14 cellular contexts compared by ENCODE assay signal in the genomic region with DNA sequence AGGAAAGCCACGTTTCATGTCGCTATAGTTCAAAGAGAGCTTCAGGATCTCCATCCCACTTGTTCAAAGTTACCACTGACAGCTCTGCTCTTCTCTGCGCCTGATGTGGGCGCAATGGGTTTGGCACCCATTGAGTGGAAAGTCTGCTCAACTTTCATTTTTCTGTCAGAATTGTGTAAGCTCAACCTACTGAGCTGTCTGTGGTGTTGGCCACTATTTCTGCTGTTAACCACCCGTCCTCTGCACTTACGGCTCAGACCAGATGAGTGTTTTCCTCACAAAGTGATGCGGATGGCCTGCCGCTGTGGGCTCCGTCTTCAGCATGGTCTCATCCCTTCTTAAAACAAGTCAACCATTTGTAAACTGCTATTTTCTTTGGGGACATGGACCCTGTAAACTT.
DNase-seq lines count a peak whose midpoint lies in the region; ATAC-seq lines count a peak whose summit lies in the region.
"Had no signal": no experiment of that assay in that cellular context is flagged by ENCODE, and none has a peak within 500 bp of the region (broad histone marks: within the 10 kb centered on the region; RNA-seq: fewer than 3 reads in every experiment).

No MANE protein-coding gene starts in this region.

- DNase-seq in activated CD4-positive, alpha-beta T cell treated with anti-CD3 and anti-CD28 coated beads for 1 hour: peak; percentile 2
- no peak for DNase-seq in activated CD4-positive, alpha-beta T cell treated with anti-CD3 and anti-CD28 coated beads, Interleukin-2, amount 50 U/mL, for 48 hours
- peak; percentile 17 for DNase-seq in activated effector memory CD4-positive, alpha-beta T cell treated with anti-CD3 and anti-CD28 coated beads, Interleukin-2, amount 50 U/mL, for 16 hours
- DNase-seq in activated effector memory CD4-positive, alpha-beta T cell treated with Interleukin-2 at 50 U/mL for 16 hours: no peak
- peak; percentile 18 for DNase-seq in stimulated activated CD8-positive, alpha-beta memory T cell treated with anti-CD3 and anti-CD28 coated beads, Interleukin-4, amount 100 ng/mL, for 48 hours
- no peak for DNase-seq in HUDEP-2 (lab: John Stamatoyannopoulos, UW; ENCODE audit: unreplicated experiment in 76 of 76)
- DNase-seq: AML-193; Caco-2; CD8-positive, alpha-beta memory T cell; DND-41; GDM1; GOT3; IMR-90 had no signal

- no peak for ATAC-seq in HG03025 (IDR thresholded peaks at IDR 0.05; ENCODE audit: low FRiP score, unreplicated experiment)

Comparison
In these comparisons a context has a peak if more than half of its experiments do, and no peak if none do; other contexts are left out.
1. DNase-seq: peak in activated CD4-positive, alpha-beta T cell treated with anti-CD3 and anti-CD28 coated beads for 1 hour (single experiment), activated effector memory CD4-positive, alpha-beta T cell treated with anti-CD3 and anti-CD28 coated beads, Interleukin-2, amount 50 U/mL, for 16 hours (single experiment) and stimulated activated CD8-positive, alpha-beta memory T cell treated with anti-CD3 and anti-CD28 coated beads, Interleukin-4, amount 100 ng/mL, for 48 hours (single experiment); none in activated CD4-positive, alpha-beta T cell treated with anti-CD3 and anti-CD28 coated beads, Interleukin-2, amount 50 U/mL, for 48 hours (0 of 2), activated effector memory CD4-positive, alpha-beta T cell treated with Interleukin-2 at 50 U/mL for 16 hours (single experiment) and HUDEP-2 (0 of 76).